In the genomic region with DNA sequence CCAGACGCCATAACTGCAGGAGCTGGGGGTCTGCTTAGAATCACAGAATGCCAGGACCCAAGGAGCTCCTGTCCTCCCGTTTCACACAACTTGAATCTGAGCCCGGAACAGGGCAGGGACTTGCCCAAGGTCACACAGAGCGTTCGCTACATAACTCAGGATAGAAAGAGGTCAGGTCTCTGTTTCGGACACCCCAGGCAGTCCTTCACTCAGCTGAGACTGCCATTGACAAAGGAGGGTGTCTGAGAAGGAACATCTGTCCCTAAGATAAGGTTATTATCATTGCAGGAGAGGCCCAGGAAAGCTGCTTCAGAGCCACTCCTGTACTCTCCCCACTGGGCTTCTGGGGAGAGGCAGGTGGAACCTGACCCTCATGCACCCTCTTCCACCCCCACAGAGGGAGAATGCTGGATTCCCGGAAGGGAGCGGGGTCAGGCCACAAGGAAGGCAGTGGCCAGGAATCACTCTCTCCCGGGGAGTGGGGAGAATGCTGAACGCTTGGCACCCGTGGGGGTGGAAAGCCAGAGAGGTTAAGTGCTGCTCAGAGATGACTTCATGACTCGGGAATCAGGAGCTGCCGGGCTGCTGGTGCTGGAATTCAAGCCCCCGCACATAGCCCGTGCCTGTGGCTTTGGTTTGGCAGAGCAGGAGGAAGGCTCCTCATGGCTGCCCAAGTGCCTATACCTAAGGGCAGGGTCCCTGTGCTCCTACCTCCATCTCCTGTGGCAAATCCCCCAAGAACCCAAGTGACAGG, we compare ENCODE assay signal across 1 cellular context.
TF ChIP-seq lines count a peak whose summit lies in the region.

No MANE protein-coding gene starts in this region.

TF ChIP-seq in K562, 482 proteins besides CTCF, POLR2A, EP300 and RAD21 (continued from another document and continues in another):
- TF ChIP-seq, protein P1, sequence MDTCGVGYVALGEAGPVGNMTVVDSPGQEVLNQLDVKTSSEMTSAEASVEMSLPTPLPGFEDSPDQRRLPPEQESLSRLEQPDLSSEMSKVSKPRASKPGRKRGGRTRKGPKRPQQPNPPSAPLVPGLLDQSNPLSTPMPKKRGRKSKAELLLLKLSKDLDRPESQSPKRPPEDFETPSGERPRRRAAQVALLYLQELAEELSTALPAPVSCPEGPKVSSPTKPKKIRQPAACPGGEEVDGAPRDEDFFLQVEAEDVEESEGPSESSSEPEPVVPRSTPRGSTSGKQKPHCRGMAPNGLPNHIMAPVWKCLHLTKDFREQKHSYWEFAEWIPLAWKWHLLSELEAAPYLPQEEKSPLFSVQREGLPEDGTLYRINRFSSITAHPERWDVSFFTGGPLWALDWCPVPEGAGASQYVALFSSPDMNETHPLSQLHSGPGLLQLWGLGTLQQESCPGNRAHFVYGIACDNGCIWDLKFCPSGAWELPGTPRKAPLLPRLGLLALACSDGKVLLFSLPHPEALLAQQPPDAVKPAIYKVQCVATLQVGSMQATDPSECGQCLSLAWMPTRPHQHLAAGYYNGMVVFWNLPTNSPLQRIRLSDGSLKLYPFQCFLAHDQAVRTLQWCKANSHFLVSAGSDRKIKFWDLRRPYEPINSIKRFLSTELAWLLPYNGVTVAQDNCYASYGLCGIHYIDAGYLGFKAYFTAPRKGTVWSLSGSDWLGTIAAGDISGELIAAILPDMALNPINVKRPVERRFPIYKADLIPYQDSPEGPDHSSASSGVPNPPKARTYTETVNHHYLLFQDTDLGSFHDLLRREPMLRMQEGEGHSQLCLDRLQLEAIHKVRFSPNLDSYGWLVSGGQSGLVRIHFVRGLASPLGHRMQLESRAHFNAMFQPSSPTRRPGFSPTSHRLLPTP (IDR thresholded peaks at IDR 0.05; ENCODE audit: borderline replicate concordance, extremely low read depth, insufficient read length), result no peak
- no peak for TF ChIP-seq STAT5B (CRISPR knock-in tag; IDR thresholded peaks at IDR 0.05)
- no peak for TF ChIP-seq E2F6 (IDR thresholded peaks at IDR 0.05; ENCODE audit: borderline replicate concordance in 1 of 2, extremely low read depth in 1 of 2, insufficient read depth in 1 of 2, insufficient read length in 1 of 2, low read depth in 1 of 2, low read length in 1 of 2, poor library complexity in 1 of 2, severe bottlenecking in 1 of 2)
- no peak for TF ChIP-seq SFPQ (IDR thresholded peaks at IDR 0.05; ENCODE audit: low read depth, low read length)
- TF ChIP-seq IRF2 (CRISPR knock-in tag; IDR thresholded peaks at IDR 0.05), result no peak
- peak; percentile 83 for TF ChIP-seq TAL1 (IDR thresholded peaks at IDR 0.05)
- 0 out of 4 replicates have a peak, but pooled peaks of 1 of the 2 experiments have one; percentile 13 for TF ChIP-seq NRF1 (conservative IDR thresholded peaks at IDR 0.05 in 1 of 2, IDR thresholded peaks at IDR 0.05 in 1 of 2)
- no peak for TF ChIP-seq ZBTB1 (CRISPR knock-in tag; IDR thresholded peaks at IDR 0.05; ENCODE audit: borderline replicate concordance, low read depth)
- no peak for TF ChIP-seq SPI1 (IDR thresholded peaks at IDR 0.05; ENCODE audit: borderline replicate concordance, low read depth, low read length)
- no peak for TF ChIP-seq RFX7 (CRISPR knock-in tag; IDR thresholded peaks at IDR 0.05)
- no peak for TF ChIP-seq KDM2B (CRISPR knock-in tag; IDR thresholded peaks at IDR 0.05)
- peak; percentile 32 for TF ChIP-seq ZFP36 (IDR thresholded peaks at IDR 0.05; ENCODE audit: low read depth, low read length, partially characterized antibody)
- no peak; a peak in 1 of 4 replicates for TF ChIP-seq MAZ (CRISPR knock-in tag; conservative IDR thresholded peaks at IDR 0.05 in 1 of 2, IDR thresholded peaks at IDR 0.05 in 1 of 2)
- TF ChIP-seq IRF9 (tag; IDR thresholded peaks at IDR 0.05), result no peak
- TF ChIP-seq KLF16 (IDR thresholded peaks at IDR 0.05), result peak; percentile 69; the same call in 1 of the 2 replicates
- TF ChIP-seq NKRF (IDR thresholded peaks at IDR 0.05; ENCODE audit: borderline replicate concordance), result no peak
- TF ChIP-seq NELFE (IDR thresholded peaks at IDR 0.05; ENCODE audit: insufficient read depth, insufficient read length), result no peak
- TF ChIP-seq MCM5 (IDR thresholded peaks at IDR 0.05; ENCODE audit: low read depth), result no peak
- TF ChIP-seq CEBPG (CRISPR knock-in tag; IDR thresholded peaks at IDR 0.05), result no peak
- TF ChIP-seq CEBPG (tag; conservative IDR thresholded peaks at IDR 0.05 in 1 of 2, IDR thresholded peaks at IDR 0.05 in 1 of 2), result no peak
- TF ChIP-seq POLR2AphosphoS2 (IDR thresholded peaks at IDR 0.05; ENCODE audit: low read length), result no peak
- TF ChIP-seq, protein P2, sequence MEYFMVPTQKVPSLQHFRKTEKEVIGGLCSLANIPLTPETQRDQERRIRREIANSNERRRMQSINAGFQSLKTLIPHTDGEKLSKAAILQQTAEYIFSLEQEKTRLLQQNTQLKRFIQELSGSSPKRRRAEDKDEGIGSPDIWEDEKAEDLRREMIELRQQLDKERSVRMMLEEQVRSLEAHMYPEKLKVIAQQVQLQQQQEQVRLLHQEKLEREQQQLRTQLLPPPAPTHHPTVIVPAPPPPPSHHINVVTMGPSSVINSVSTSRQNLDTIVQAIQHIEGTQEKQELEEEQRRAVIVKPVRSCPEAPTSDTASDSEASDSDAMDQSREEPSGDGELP (CRISPR knock-in tag; IDR thresholded peaks at IDR 0.05; ENCODE audit: borderline replicate concordance), result peak; percentile 84
- TF ChIP-seq SRSF3 (IDR thresholded peaks at IDR 0.05; ENCODE audit: insufficient read depth, low read length), result no peak
- no peak for TF ChIP-seq MAFG (tag; conservative IDR thresholded peaks at IDR 0.05)
- no peak for TF ChIP-seq CREBBP (IDR thresholded peaks at IDR 0.05; ENCODE audit: low read depth, low read length)
- no peak for TF ChIP-seq FOXM1 (IDR thresholded peaks at IDR 0.05; ENCODE audit: low read depth)
- TF ChIP-seq FOXM1 (CRISPR knock-in tag; IDR thresholded peaks at IDR 0.05; ENCODE audit: low read depth), result no peak
- TF ChIP-seq ZFP30 (CRISPR knock-in tag; IDR thresholded peaks at IDR 0.05; ENCODE audit: borderline replicate concordance), result no peak
- TF ChIP-seq ZNF184 (CRISPR knock-in tag; IDR thresholded peaks at IDR 0.05), result no peak
- no peak for TF ChIP-seq MITF (IDR thresholded peaks at IDR 0.05)
- TF ChIP-seq ETS1 (conservative IDR thresholded peaks at IDR 0.05; ENCODE audit: control insufficient read depth, low read depth, low read length), result no peak
- TF ChIP-seq CEBPZ (IDR thresholded peaks at IDR 0.05; ENCODE audit: borderline replicate concordance, low read depth, low read length), result no peak
- no peak for TF ChIP-seq PHF8 (IDR thresholded peaks at IDR 0.05; ENCODE audit: borderline replicate concordance, low read length)
- TF ChIP-seq KAT7 (CRISPR knock-in tag; IDR thresholded peaks at IDR 0.05; ENCODE audit: borderline replicate concordance), result no peak
- TF ChIP-seq RBM39 (optimal IDR thresholded peaks at IDR 0.05; ENCODE audit: low read depth, low read length), result no peak
- TF ChIP-seq ZNF583 (CRISPR knock-in tag; IDR thresholded peaks at IDR 0.05), result no peak
- TF ChIP-seq ZSCAN29 (IDR thresholded peaks at IDR 0.05), result no peak
- TF ChIP-seq SIX5 (IDR thresholded peaks at IDR 0.05; ENCODE audit: borderline replicate concordance in 1 of 2, insufficient read depth in 1 of 2, low read depth in 1 of 2, low read length in 2 of 2), result no peak
- TF ChIP-seq ZNF133 (CRISPR knock-in tag; IDR thresholded peaks at IDR 0.05), result no peak
- TF ChIP-seq GABPB1 (CRISPR knock-in tag; IDR thresholded peaks at IDR 0.05), result no peak
- no peak for TF ChIP-seq CREB3 (tag; conservative IDR thresholded peaks at IDR 0.05; ENCODE audit: low read depth)
- TF ChIP-seq PYGO2 (tag; IDR thresholded peaks at IDR 0.05), result no peak
